ENCODE assay signal across 1 cellular context in genomic region chr11:119198925-119199324, GRCh38.
TF ChIP-seq lines count a peak whose summit lies in the region.

No MANE protein-coding gene starts in this region.

TF ChIP-seq in GM12878, 131 proteins besides CTCF, POLR2A, EP300 and RAD21:
- TF ChIP-seq RCOR1 (conservative IDR thresholded peaks at IDR 0.05; ENCODE audit: low read depth, low read length), result no peak
- peak; percentile 49; the same call in 1 of the 2 replicates for TF ChIP-seq RAD51 (IDR thresholded peaks at IDR 0.05)
